Comparison of ENCODE assay signal across 16 cellular contexts in genomic region chr9:131117111-131117761, GRCh38. TPM values are rescaled to one million over a fixed set of nuclear protein-coding genes. Genes with fewer than 3 reads are reported as not detected.
A peak's percentile ranks its signal among the peaks of the same experiment; 100 is the strongest.
DNase-seq lines count a peak whose midpoint lies in the region; ATAC-seq and TF ChIP-seq lines count a peak whose summit lies in the region.
"Had no signal": no experiment of that assay in that cellular context is flagged by ENCODE, and none has a peak within 500 bp of the region (broad histone marks: within the 10 kb centered on the region; RNA-seq: fewer than 3 reads in every experiment).

No MANE protein-coding gene starts in this region.

- no peak overlapping the region for H3K4me3 ChIP-seq in A673 (ENCODE audit: low read depth, low read length, poor library complexity, severe bottlenecking)
- no peak overlapping the region for H3K4me3 ChIP-seq in osteoblast (ENCODE audit: insufficient read depth, low read length)
- no peak overlapping the region for H3K4me3 ChIP-seq in testis

- intact Hi-C loops in A673 (cut with micrococcal nuclease; ENCODE audit: unreplicated experiment) (no loop called here), Right ventricle myocardium superior (cut with DNase I) (no loop called here), testis (cut with DNase I; ENCODE audit: low total_unique reads) (no loop called here)

- no TSS peak for BruUV-seq in A673 (replicated peaks; lab: Mats Ljungman, UMichigan)

- H3K9me3 ChIP-seq in A673 (ENCODE audit: low read depth, low read length, poor library complexity, severe bottlenecking) (no peaks in the 10 kb centered on the region), osteoblast (ENCODE audit: low read depth, low read length) (no peaks in the 10 kb centered on the region), testis (no peaks in the 10 kb centered on the region)

- TF ChIP-seq CTCF in A673 (conservative IDR thresholded peaks at IDR 0.05; ENCODE audit: low read depth, low read length) (no peak), osteoblast (IDR thresholded peaks at IDR 0.05; ENCODE audit: extremely low read depth, low read depth, low read length) (no peak), testis (IDR thresholded peaks at IDR 0.05) (no peak)

- H3K4me1 ChIP-seq in A673 (ENCODE audit: insufficient read depth, low read length, poor library complexity, severe bottlenecking) (no peaks in the 10 kb centered on the region), osteoblast (ENCODE audit: insufficient read depth, low read length) (peaks cover 4% of the 10 kb centered on the region), testis (no peaks in the 10 kb centered on the region)

- POLR2A ChIA-PET in A673 (lab: Charles Lee; ENCODE audit: low non-redundant PET): no interaction called here

- CTCF ChIA-PET in A673 (lab: Charles Lee): no interaction called here

- H3K79me2 ChIP-seq in osteoblast (ENCODE audit: insufficient read depth, low read length): no peaks in the 10 kb centered on the region

- peak; percentile 33 for DNase-seq in A673 (ENCODE audit: low spot score)
- DNase-seq in Right ventricle myocardium superior: no peak
- peak; percentile 61 for DNase-seq in osteoblast (ENCODE audit: insufficient read length, low spot score, missing footprints)
- no peak for DNase-seq in testis
- no peak for DNase-seq in activated naive CD4-positive, alpha-beta T cell treated with anti-CD3 and anti-CD28 coated beads, Interleukin-2, amount 50 U/mL, for 16 hours
- no peak for DNase-seq in NCI-H1694 treated with DMSO at 0.1 percent for 48 hours (lab: John Stamatoyannopoulos, UW)
- DNase-seq: activated CD4-positive, alpha-beta T cell treated with anti-CD3 and anti-CD28 coated beads for 36 hours; immature natural killer cell; KBM-7; NCI-H1694; NCI-H526 treated with DMSO at 0.1 percent for 48 hours; RPMI8226; stimulated activated CD4-positive, alpha-beta T cell treated with anti-CD3 and anti-CD28 coated beads, Interleukin-4, amount 100 ng/mL, for 4 hours had no signal

- WGBS in testis, 2 donors: 65 to 88% methylated on average over 11 to 13 of the region's 13 CpGs

- H3K27ac ChIP-seq in A673 (ENCODE audit: low read depth, low read length, poor library complexity, severe bottlenecking): no peak overlapping the region
- peak overlapping the region; percentile 63 for H3K27ac ChIP-seq in angular gyrus (ENCODE audit: low read depth, low read length)
- H3K27ac ChIP-seq in osteoblast (ENCODE audit: low read depth, low read length): no peak overlapping the region
- H3K27ac ChIP-seq in testis: no peak overlapping the region

- H4K20me1 ChIP-seq in osteoblast (ENCODE audit: insufficient read depth, low read length): no peaks in the 10 kb centered on the region

- H3K4me2 ChIP-seq in osteoblast (ENCODE audit: insufficient read depth, low read length): no peak overlapping the region

- H3K27me3 ChIP-seq in A673 (replicated peaks; ENCODE audit: insufficient read depth, low read depth, low read length, poor library complexity) (no peaks in the 10 kb centered on the region), osteoblast (ENCODE audit: insufficient read depth, low read length) (peaks cover 7% of the 10 kb centered on the region), testis (no peaks in the 10 kb centered on the region)

- H2AFZ ChIP-seq in osteoblast (ENCODE audit: low read length): peak overlapping the region; percentile 34

- TF ChIP-seq POLR2A in testis (IDR thresholded peaks at IDR 0.05): no peak

- no peaks in the 10 kb centered on the region for H3K36me3 ChIP-seq in A673 (ENCODE audit: insufficient read depth, low read length, poor library complexity, severe bottlenecking)
- H3K36me3 ChIP-seq in osteoblast (ENCODE audit: insufficient read depth, low read length): no peaks in the 10 kb centered on the region
- no peaks in the 10 kb centered on the region for H3K36me3 ChIP-seq in testis (ENCODE audit: low read depth, missing control alignments)

- peak; percentile 34 for ATAC-seq in Right ventricle myocardium superior (ENCODE audit: poor library complexity)
- no peak for ATAC-seq in GM21528 (IDR thresholded peaks at IDR 0.05; ENCODE audit: low FRiP score, unreplicated experiment)
- ATAC-seq: activated CD4-positive, alpha-beta T cell treated with anti-CD3 and anti-CD28 coated beads for 36 hours; stimulated activated effector memory CD8-positive, alpha-beta T cell treated with anti-CD3 and anti-CD28 coated beads, Interleukin-12 subunit alpha, Interleukin-12 subunit beta, amount 100 ng/mL, for 72 hours had no signal

RNA-seq across cellular contexts. Expression of gene NUP214, which starts 8.2 kb away (rescaled TPM):
- 59.7 and 64.2 TPM in 2 replicates for total RNA-seq in A673 (2021)
- 22.4 TPM for total RNA-seq in Right ventricle myocardium superior
- 15.0 and 17.7 TPM in 2 replicates for total RNA-seq in osteoblast
- total RNA-seq in testis: 100 to 1,000 TPM; 190 to 250 TPM
- 237 TPM for polyA plus RNA-seq in testis (ENCODE audit: insufficient read depth, low read depth, low replicate concordance)

RNA-seq across cellular contexts. Expression of gene AIF1L, which starts 20.9 kb away (rescaled TPM):
- total RNA-seq in A673 (2021) (5.6 and 6.5 TPM in 2 replicates), Right ventricle myocardium superior (22.8 TPM), osteoblast (under 0.01 TPM in 1 of 2 replicates, not detected in the other), testis (10 to 100 TPM in 1 of 2 donors, 1 to 10 TPM in 1; 8.3 to 14.9 TPM)
- 24.6 TPM for polyA plus RNA-seq in testis (ENCODE audit: insufficient read depth, low read depth, low replicate concordance)
- polyA plus RNA-seq: immature natural killer cell had no signal

Comparison
In these comparisons a context has a peak if more than half of its experiments do, and no peak if none do; other contexts are left out.
1. DNase-seq: peak in A673 (single experiment) and osteoblast (single experiment); none in Right ventricle myocardium superior (single experiment), testis (single experiment), activated naive CD4-positive, alpha-beta T cell treated with anti-CD3 and anti-CD28 coated beads, Interleukin-2, amount 50 U/mL, for 16 hours (single experiment) and NCI-H1694 treated with DMSO at 0.1 percent for 48 hours (single experiment).